In the genomic region with DNA sequence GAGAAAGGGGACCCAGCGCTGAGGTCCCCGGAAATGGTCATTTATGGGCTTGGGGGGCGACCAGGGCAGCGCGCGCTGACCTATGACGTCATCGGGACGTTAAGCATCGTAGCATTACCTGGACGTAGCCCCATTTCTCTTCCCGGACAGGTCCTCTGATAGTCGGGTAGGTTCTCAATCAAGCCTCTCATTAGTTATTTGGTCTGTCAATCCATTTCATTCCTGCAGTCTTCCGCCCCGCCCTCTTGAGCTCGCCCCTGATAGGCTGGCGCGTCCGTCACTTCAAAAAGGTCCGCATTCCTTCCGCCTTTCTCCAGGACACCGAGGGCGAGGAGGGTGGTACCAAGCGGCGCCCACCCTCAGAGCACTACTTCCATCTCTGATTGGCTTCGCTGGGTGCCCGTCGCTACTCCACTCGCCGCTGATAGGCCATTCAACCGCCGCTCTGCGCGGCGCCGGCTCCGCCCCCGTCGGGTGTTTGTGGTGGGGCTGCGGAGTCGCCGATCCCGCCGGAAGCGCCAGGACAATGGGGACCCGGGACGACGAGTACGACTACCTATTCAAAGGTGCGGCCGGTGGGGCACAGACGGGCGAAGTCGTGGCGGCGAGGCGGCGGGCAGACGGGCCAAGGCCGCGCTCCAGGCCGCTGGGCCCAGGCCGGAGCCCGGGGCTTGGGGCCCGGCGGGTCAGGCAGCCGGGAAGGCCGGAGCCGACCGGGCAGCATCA, we compare ENCODE assay signal across 1 cellular context.
TF ChIP-seq lines count a peak whose summit lies in the region.

A gene (plus strand): TSS at position 470 of the 726 bp plus-strand sequence. CDS start 57 bp downstream, at position 527.

TF ChIP-seq in K562, 482 proteins besides CTCF, POLR2A, EP300 and RAD21 (continued from another document and continues in another):
- TF ChIP-seq, protein P1, sequence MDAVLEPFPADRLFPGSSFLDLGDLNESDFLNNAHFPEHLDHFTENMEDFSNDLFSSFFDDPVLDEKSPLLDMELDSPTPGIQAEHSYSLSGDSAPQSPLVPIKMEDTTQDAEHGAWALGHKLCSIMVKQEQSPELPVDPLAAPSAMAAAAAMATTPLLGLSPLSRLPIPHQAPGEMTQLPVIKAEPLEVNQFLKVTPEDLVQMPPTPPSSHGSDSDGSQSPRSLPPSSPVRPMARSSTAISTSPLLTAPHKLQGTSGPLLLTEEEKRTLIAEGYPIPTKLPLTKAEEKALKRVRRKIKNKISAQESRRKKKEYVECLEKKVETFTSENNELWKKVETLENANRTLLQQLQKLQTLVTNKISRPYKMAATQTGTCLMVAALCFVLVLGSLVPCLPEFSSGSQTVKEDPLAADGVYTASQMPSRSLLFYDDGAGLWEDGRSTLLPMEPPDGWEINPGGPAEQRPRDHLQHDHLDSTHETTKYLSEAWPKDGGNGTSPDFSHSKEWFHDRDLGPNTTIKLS (IDR thresholded peaks at IDR 0.05; ENCODE audit: borderline replicate concordance, low read depth) = peak; percentile 80
- TF ChIP-seq MBD2 (IDR thresholded peaks at IDR 0.05; ENCODE audit: borderline replicate concordance, low read depth) (peak; percentile 99), JUNB (CRISPR knock-in tag; conservative IDR thresholded peaks at IDR 0.05) (peak; percentile 100), SLC30A9 (CRISPR knock-in tag; IDR thresholded peaks at IDR 0.05) (no peak), PRMT5 (CRISPR knock-in tag; IDR thresholded peaks at IDR 0.05) (no peak), POLR2G (IDR thresholded peaks at IDR 0.05; ENCODE audit: low read depth, low read length) (peak; percentile 96), ZNF384 (IDR thresholded peaks at IDR 0.05; ENCODE audit: low read depth, low read length) (peak; percentile 6; the same call in 1 of the 2 replicates), MTA1 (IDR thresholded peaks at IDR 0.05; ENCODE audit: borderline replicate concordance) (peak; percentile 98), MTA2 (IDR thresholded peaks at IDR 0.05; ENCODE audit: low read depth) (no peak), HNRNPLL (IDR thresholded peaks at IDR 0.05; ENCODE audit: low read depth, low read length, poor library complexity, severe bottlenecking) (no peak), CAMTA2 (CRISPR knock-in tag; conservative IDR thresholded peaks at IDR 0.05) (0 out of 2 replicates have a peak, but pooled peaks have one; percentile 61), ELF1 (tag; IDR thresholded peaks at IDR 0.05) (peak; percentile 93), ZC3H8 (IDR thresholded peaks at IDR 0.05) (no peak), NONO (IDR thresholded peaks at IDR 0.05; ENCODE audit: low read depth in 2 of 2, low read length in 1 of 2) (peak in 1 of 2 experiments; percentile 89; a peak in 1 of 4 replicates), HNRNPH1 (optimal IDR thresholded peaks at IDR 0.05; ENCODE audit: low read depth, low read length) (no peak), KDM2B (CRISPR knock-in tag; IDR thresholded peaks at IDR 0.05) (no peak), OTX1 (CRISPR knock-in tag; IDR thresholded peaks at IDR 0.05) (peak; percentile 36; the same call in 1 of the 2 replicates), PPARD (CRISPR knock-in tag; IDR thresholded peaks at IDR 0.05) (no peak), KHSRP (IDR thresholded peaks at IDR 0.05) (peak; percentile 99), CCNT2 (IDR thresholded peaks at IDR 0.05; ENCODE audit: borderline replicate concordance, extremely low read depth, insufficient read length, low read depth, low read length) (peak; percentile 72), FOXK2 (conservative IDR thresholded peaks at IDR 0.05 in 1 of 2, IDR thresholded peaks at IDR 0.05 in 1 of 2; ENCODE audit: low read depth in 2 of 2) (peak; percentile 60 to 83; a peak in 3 of 4 replicates), NCOA4 (IDR thresholded peaks at IDR 0.05; ENCODE audit: partially characterized antibody) (no peak), CBFA2T2 (conservative IDR thresholded peaks at IDR 0.05) (no peak), ZNF316 (IDR thresholded peaks at IDR 0.05) (no peak), ZNF146 (CRISPR knock-in tag; IDR thresholded peaks at IDR 0.05; ENCODE audit: unreplicated experiment) (no peak), TRIM24 (IDR thresholded peaks at IDR 0.05) (no peak), POLR2H (tag; IDR thresholded peaks at IDR 0.05; ENCODE audit: low read depth) (peak; percentile 84)
- TF ChIP-seq, protein P2, sequence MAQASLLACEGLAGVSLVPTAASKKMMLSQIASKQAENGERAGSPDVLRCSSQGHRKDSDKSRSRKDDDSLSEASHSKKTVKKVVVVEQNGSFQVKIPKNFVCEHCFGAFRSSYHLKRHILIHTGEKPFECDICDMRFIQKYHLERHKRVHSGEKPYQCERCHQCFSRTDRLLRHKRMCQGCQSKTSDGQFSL (CRISPR knock-in tag; IDR thresholded peaks at IDR 0.05) = 0 out of 2 replicates have a peak, but pooled peaks have one; percentile 19
- TF ChIP-seq, protein P2 (tag; IDR thresholded peaks at IDR 0.05) = 0 out of 4 replicates have a peak, but pooled peaks of 1 of the 2 experiments have one; percentile 28
- TF ChIP-seq, protein P3, sequence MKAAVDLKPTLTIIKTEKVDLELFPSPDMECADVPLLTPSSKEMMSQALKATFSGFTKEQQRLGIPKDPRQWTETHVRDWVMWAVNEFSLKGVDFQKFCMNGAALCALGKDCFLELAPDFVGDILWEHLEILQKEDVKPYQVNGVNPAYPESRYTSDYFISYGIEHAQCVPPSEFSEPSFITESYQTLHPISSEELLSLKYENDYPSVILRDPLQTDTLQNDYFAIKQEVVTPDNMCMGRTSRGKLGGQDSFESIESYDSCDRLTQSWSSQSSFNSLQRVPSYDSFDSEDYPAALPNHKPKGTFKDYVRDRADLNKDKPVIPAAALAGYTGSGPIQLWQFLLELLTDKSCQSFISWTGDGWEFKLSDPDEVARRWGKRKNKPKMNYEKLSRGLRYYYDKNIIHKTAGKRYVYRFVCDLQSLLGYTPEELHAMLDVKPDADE (conservative IDR thresholded peaks at IDR 0.05; ENCODE audit: control insufficient read depth, low read depth, low read length) = peak; percentile 68
- TF ChIP-seq, protein P4, sequence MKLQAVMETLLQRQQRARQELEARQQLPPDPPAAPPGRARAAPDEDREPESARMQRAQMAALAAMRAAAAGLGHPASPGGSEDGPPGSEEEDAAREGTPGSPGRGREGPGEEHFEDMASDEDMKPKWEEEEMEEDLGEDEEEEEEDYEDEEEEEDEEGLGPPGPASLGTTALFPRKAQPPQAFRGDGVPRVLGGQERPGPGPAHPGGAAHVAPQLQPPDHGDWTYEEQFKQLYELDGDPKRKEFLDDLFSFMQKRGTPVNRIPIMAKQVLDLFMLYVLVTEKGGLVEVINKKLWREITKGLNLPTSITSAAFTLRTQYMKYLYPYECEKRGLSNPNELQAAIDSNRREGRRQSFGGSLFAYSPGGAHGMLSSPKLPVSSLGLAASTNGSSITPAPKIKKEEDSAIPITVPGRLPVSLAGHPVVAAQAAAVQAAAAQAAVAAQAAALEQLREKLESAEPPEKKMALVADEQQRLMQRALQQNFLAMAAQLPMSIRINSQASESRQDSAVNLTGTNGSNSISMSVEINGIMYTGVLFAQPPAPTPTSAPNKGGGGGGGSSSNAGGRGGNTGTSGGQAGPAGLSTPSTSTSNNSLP (IDR thresholded peaks at IDR 0.05; ENCODE audit: borderline replicate concordance, low read depth, low read length) = peak; percentile 98
- TF ChIP-seq, protein P5, sequence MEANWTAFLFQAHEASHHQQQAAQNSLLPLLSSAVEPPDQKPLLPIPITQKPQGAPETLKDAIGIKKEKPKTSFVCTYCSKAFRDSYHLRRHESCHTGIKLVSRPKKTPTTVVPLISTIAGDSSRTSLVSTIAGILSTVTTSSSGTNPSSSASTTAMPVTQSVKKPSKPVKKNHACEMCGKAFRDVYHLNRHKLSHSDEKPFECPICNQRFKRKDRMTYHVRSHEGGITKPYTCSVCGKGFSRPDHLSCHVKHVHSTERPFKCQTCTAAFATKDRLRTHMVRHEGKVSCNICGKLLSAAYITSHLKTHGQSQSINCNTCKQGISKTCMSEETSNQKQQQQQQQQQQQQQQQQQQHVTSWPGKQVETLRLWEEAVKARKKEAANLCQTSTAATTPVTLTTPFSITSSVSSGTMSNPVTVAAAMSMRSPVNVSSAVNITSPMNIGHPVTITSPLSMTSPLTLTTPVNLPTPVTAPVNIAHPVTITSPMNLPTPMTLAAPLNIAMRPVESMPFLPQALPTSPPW (CRISPR knock-in tag; IDR thresholded peaks at IDR 0.05) = peak; percentile 88
- TF ChIP-seq, protein P6, sequence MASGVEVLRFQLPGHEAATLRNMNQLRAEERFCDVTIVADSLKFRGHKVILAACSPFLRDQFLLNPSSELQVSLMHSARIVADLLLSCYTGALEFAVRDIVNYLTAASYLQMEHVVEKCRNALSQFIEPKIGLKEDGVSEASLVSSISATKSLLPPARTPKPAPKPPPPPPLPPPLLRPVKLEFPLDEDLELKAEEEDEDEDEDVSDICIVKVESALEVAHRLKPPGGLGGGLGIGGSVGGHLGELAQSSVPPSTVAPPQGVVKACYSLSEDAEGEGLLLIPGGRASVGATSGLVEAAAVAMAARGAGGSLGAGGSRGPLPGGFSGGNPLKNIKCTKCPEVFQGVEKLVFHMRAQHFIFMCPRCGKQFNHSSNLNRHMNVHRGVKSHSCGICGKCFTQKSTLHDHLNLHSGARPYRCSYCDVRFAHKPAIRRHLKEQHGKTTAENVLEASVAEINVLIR (CRISPR knock-in tag; IDR thresholded peaks at IDR 0.05) = peak; percentile 93
- TF ChIP-seq, protein P7, sequence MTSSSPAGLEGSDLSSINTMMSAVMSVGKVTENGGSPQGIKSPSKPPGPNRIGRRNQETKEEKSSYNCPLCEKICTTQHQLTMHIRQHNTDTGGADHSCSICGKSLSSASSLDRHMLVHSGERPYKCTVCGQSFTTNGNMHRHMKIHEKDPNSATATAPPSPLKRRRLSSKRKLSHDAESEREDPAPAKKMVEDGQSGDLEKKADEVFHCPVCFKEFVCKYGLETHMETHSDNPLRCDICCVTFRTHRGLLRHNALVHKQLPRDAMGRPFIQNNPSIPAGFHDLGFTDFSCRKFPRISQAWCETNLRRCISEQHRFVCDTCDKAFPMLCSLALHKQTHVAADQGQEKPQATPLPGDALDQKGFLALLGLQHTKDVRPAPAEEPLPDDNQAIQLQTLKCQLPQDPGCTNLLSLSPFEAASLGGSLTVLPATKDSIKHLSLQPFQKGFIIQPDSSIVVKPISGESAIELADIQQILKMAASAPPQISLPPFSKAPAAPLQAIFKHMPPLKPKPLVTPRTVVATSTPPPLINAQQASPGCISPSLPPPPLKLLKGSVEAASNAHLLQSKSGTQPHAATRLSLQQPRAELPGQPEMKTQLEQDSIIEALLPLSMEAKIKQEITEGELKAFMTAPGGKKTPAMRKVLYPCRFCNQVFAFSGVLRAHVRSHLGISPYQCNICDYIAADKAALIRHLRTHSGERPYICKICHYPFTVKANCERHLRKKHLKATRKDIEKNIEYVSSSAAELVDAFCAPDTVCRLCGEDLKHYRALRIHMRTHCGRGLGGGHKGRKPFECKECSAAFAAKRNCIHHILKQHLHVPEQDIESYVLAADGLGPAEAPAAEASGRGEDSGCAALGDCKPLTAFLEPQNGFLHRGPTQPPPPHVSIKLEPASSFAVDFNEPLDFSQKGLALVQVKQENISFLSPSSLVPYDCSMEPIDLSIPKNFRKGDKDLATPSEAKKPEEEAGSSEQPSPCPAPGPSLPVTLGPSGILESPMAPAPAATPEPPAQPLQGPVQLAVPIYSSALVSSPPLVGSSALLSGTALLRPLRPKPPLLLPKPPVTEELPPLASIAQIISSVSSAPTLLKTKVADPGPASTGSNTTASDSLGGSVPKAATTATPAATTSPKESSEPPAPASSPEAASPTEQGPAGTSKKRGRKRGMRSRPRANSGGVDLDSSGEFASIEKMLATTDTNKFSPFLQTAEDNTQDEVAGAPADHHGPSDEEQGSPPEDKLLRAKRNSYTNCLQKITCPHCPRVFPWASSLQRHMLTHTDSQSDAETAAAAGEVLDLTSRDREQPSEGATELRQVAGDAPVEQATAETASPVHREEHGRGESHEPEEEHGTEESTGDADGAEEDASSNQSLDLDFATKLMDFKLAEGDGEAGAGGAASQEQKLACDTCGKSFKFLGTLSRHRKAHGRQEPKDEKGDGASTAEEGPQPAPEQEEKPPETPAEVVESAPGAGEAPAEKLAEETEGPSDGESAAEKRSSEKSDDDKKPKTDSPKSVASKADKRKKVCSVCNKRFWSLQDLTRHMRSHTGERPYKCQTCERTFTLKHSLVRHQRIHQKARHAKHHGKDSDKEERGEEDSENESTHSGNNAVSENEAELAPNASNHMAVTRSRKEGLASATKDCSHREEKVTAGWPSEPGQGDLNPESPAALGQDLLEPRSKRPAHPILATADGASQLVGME (CRISPR knock-in tag; IDR thresholded peaks at IDR 0.05) = peak; percentile 33; the same call in 1 of the 2 replicates
- TF ChIP-seq, protein P8, sequence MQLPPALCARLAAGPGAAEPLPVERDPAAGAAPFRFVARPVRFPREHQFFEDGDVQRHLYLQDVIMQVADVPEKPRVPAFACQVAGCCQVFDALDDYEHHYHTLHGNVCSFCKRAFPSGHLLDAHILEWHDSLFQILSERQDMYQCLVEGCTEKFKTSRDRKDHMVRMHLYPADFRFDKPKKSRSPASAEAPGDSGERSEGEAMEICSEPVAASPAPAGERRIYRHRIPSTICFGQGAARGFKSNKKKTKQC (CRISPR knock-in tag; IDR thresholded peaks at IDR 0.05) = peak; percentile 64; the same call in 1 of the 2 replicates
- TF ChIP-seq, protein P9, sequence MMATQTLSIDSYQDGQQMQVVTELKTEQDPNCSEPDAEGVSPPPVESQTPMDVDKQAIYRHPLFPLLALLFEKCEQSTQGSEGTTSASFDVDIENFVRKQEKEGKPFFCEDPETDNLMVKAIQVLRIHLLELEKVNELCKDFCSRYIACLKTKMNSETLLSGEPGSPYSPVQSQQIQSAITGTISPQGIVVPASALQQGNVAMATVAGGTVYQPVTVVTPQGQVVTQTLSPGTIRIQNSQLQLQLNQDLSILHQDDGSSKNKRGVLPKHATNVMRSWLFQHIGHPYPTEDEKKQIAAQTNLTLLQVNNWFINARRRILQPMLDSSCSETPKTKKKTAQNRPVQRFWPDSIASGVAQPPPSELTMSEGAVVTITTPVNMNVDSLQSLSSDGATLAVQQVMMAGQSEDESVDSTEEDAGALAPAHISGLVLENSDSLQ (IDR thresholded peaks at IDR 0.05) = peak; percentile 100
